8 cellular contexts compared by ENCODE assay signal in the genomic region with DNA sequence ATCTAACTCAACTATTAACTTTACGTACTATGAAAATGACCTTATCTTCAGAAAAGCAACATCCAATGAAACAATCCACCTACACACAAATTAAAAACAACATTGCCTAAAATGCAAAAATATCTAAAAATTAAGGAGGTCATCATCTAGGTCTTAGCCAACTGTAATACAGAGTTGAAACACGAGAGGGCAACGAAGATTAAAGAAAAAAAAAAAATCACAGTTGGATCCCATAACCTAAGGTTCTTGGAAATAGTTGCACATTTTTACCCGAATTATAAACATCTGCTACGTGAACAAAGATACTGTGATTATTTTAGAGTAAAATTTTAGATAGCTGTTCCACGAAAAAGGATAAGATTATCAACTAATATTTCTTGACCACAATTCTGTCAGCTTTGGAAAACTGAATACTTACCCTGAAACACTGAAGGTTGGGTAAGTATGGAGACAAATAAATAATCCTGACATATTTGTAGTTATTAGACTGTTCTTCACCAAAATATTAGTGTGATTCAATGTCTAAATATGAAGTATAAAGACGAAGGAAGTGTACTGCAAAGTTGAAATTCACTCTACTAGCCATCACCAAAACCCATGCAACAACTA.
DNase-seq lines count a peak whose midpoint lies in the region; TF ChIP-seq lines count a peak whose summit lies in the region.

No MANE protein-coding gene starts in this region.

- no peak overlapping the region for H3K9ac ChIP-seq in parathyroid adenoma

- H3K9me3 ChIP-seq in PC-9 (ENCODE audit: insufficient read depth, low read depth) (no peaks in the 10 kb centered on the region), parathyroid adenoma (ENCODE audit: control insufficient read depth, low read length) (no peaks in the 10 kb centered on the region)

- TF ChIP-seq CTCF in 22Rv1 (IDR thresholded peaks at IDR 0.05) (peak; percentile 53), GM12872 (IDR thresholded peaks at IDR 0.05; ENCODE audit: insufficient read depth, low read depth, low read length) (peak; percentile 48), PC-9 (conservative IDR thresholded peaks at IDR 0.05) (peak; percentile 78), parathyroid adenoma (IDR thresholded peaks at IDR 0.05) (peak; percentile 59)

- BruUV-seq in PC-9 (replicated peaks; lab: Mats Ljungman, UMichigan): no TSS peak

- intact Hi-C loops in PC-9 (cut with micrococcal nuclease; ENCODE audit: unreplicated experiment): loop anchor here (1.0 to 10.0 kb wide), 6 partner anchors 195 to 1387 kb away; no protein-coding TSS in a partner anchor

- H3K4me1 ChIP-seq in PC-9 (replicated peaks; ENCODE audit: insufficient read depth) (no peaks in the 10 kb centered on the region), parathyroid adenoma (peaks cover 7% of the 10 kb centered on the region)

- no peak overlapping the region for H2AFZ ChIP-seq in PC-9
- no peak overlapping the region for H2AFZ ChIP-seq in parathyroid adenoma

- H4K20me1 ChIP-seq in PC-9 (ENCODE audit: insufficient read depth): peaks cover 7% of the 10 kb centered on the region; the same call in 1 of the 2 replicates

- no peak overlapping the region for H3K4me3 ChIP-seq in PC-9
- H3K4me3 ChIP-seq in parathyroid adenoma (ENCODE audit: low read depth, low read length): no peak overlapping the region

- H3K4me2 ChIP-seq in PC-9: no peak overlapping the region
- no peak overlapping the region for H3K4me2 ChIP-seq in parathyroid adenoma (ENCODE audit: low read length)

- H3K9me2 ChIP-seq in PC-9 (ENCODE audit: insufficient read depth): no peaks in the 10 kb centered on the region

- peak in 1 of 2 experiments; percentile 48 for DNase-seq in PC-9
- peak; percentile 53 for DNase-seq in fibroblast of gingiva (ENCODE audit: low read depth)
- DNase-seq in ecto neural progenitor cell (ENCODE audit: low spot score): no peak
- DNase-seq in Ammon's horn (ENCODE audit: low spot score): no peak
- DNase-seq in NCI-H2081 treated with DMSO at 0.1 percent for 48 hours (lab: John Stamatoyannopoulos, UW): no peak

- H3K36me3 ChIP-seq in PC-9 (ENCODE audit: low read depth): no peaks in the 10 kb centered on the region
- H3K36me3 ChIP-seq in parathyroid adenoma (ENCODE audit: control insufficient read depth, insufficient read depth, low read length): no peaks in the 10 kb centered on the region

- H3K79me2 ChIP-seq in PC-9 (ENCODE audit: low read depth): no peaks in the 10 kb centered on the region
- H3K79me2 ChIP-seq in parathyroid adenoma: peaks cover 4% of the 10 kb centered on the region

- POLR2A ChIA-PET in PC-9 (lab: Charles Lee; ENCODE audit: unreplicated experiment): no interaction called here

- no peak overlapping the region for H3K27ac ChIP-seq in 22Rv1
- H3K27ac ChIP-seq in PC-9: no peak overlapping the region
- no peak overlapping the region for H3K27ac ChIP-seq in parathyroid adenoma

- CTCF ChIA-PET in PC-9 (lab: Charles Lee): interaction anchor here (0.5 kb wide), 1 partner anchor 112 kb away, joined by 8 read pairs; no protein-coding TSS in a partner anchor

- no peaks in the 10 kb centered on the region; the same call in 1 of the 2 replicates for H3F3A ChIP-seq in PC-9 (ENCODE audit: insufficient read depth, low read depth)

- no peaks in the 10 kb centered on the region for H3K27me3 ChIP-seq in PC-9 (ENCODE audit: insufficient read depth, low read depth)
- no peaks in the 10 kb centered on the region for H3K27me3 ChIP-seq in parathyroid adenoma (ENCODE audit: control insufficient read depth, insufficient read depth, low read length)
